ENCODE assay signal across 10 cellular contexts in genomic region chr10:30587522-30588031, GRCh38. TPM values are rescaled to one million over a fixed set of nuclear protein-coding genes. Genes with fewer than 3 reads are reported as not detected.
DNase-seq lines count a peak whose midpoint lies in the region; ATAC-seq lines count a peak whose summit lies in the region.
"Had no signal": no experiment of that assay in that cellular context is flagged by ENCODE, and none has a peak within 500 bp of the region (broad histone marks: within the 10 kb centered on the region; RNA-seq: fewer than 3 reads in every experiment).

No MANE protein-coding gene starts in this region.

- H3K9me3 Mint-ChIP-seq in naive thymus-derived CD4-positive, alpha-beta T cell, result no peaks in the 10 kb centered on the region
- H3K9me3 Mint-ChIP-seq in activated CD4-positive, alpha-beta T cell treated with anti-CD3 and anti-CD28 coated beads, Interleukin-2, amount 10 ng/mL, durations not matched to agents 24 days and 14 days, result no peaks in the 10 kb centered on the region

- no peak overlapping the region for H3K27ac Mint-ChIP-seq in T-helper 17 cell
- H3K27ac Mint-ChIP-seq in naive thymus-derived CD4-positive, alpha-beta T cell, result no peak overlapping the region
- no peak overlapping the region for H3K27ac Mint-ChIP-seq in activated CD4-positive, alpha-beta T cell treated with anti-CD3 and anti-CD28 coated beads, Interleukin-2, amount 10 ng/mL, durations not matched to agents 24 days and 14 days

- CTCF ChIA-PET in naive thymus-derived CD4-positive, alpha-beta T cell (lab: Charles Lee), result interaction anchor here (1.7 kb wide), 1 partner anchor 195 kb away, joined by 3 read pairs; no protein-coding TSS in a partner anchor

- H3K4me1 ChIP-seq in naive thymus-derived CD4-positive, alpha-beta T cell (ENCODE audit: control insufficient read depth in 2 of 2, insufficient read depth in 2 of 2, low read length in 2 of 2), result no peaks in the 10 kb centered on the region

- peak; percentile 64 for ATAC-seq in HG03060 (IDR thresholded peaks at IDR 0.05; ENCODE audit: low read depth, unreplicated experiment)
- ATAC-seq in T-helper 17 cell, result peak; percentile 60
- peak; percentile 79 for ATAC-seq in naive thymus-derived CD4-positive, alpha-beta T cell
- ATAC-seq: Panc1 had no signal

- intact Hi-C loops in naive thymus-derived CD4-positive, alpha-beta T cell (cut with micrococcal nuclease), result no loop called here
- intact Hi-C loops in activated CD4-positive, alpha-beta T cell treated with anti-CD3 and anti-CD28 coated beads, Interleukin-2, amount 10 ng/mL, durations not matched to agents 24 days and 14 days (cut with micrococcal nuclease), result no loop called here

- H3K27ac ChIP-seq in naive thymus-derived CD4-positive, alpha-beta T cell (ENCODE audit: low read depth, low read length), result no peak overlapping the region
- H3K27ac ChIP-seq: 22Rv1 had no signal

- H3K36me3 ChIP-seq in naive thymus-derived CD4-positive, alpha-beta T cell (ENCODE audit: control insufficient read depth in 2 of 3, insufficient read depth in 3 of 3, low read length in 3 of 3), result no peaks in the 10 kb centered on the region

- H3K4me3 Mint-ChIP-seq in T-helper 17 cell, result no peak overlapping the region
- H3K4me3 Mint-ChIP-seq in naive thymus-derived CD4-positive, alpha-beta T cell, result no peak overlapping the region
- H3K4me3 Mint-ChIP-seq in activated CD4-positive, alpha-beta T cell treated with anti-CD3 and anti-CD28 coated beads, Interleukin-2, amount 10 ng/mL, durations not matched to agents 24 days and 14 days, result no peak overlapping the region

- H3K27me3 Mint-ChIP-seq in T-helper 17 cell, result no peaks in the 10 kb centered on the region
- H3K27me3 Mint-ChIP-seq in naive thymus-derived CD4-positive, alpha-beta T cell, result peaks cover 0 to 19% (median 4%) of the 10 kb centered on the region in 5 donors
- peaks cover 16% of the 10 kb centered on the region for H3K27me3 Mint-ChIP-seq in activated CD4-positive, alpha-beta T cell treated with anti-CD3 and anti-CD28 coated beads, Interleukin-2, amount 10 ng/mL, durations not matched to agents 24 days and 14 days

- H3K9me3 ChIP-seq in T-helper 17 cell (ENCODE audit: control insufficient read depth, low read length, poor library complexity, severe bottlenecking), result no peaks in the 10 kb centered on the region
- no peaks in the 10 kb centered on the region for H3K9me3 ChIP-seq in naive thymus-derived CD4-positive, alpha-beta T cell (ENCODE audit: control insufficient read depth in 2 of 3, low read length in 3 of 3)

- POLR2A ChIA-PET in naive thymus-derived CD4-positive, alpha-beta T cell (lab: Charles Lee), result no interaction called here

- DNase-seq in DMS53 (lab: John Stamatoyannopoulos, UW) (peak; percentile 15), DMS53 treated with DMSO at 0.1 percent for 48 hours (lab: John Stamatoyannopoulos, UW; ENCODE audit: unreplicated experiment) (no peak), T-helper 17 cell (no peak), hepatic stellate cell (ENCODE audit: low spot score) (no peak), KG1 (lab: John Stamatoyannopoulos, UW) (no peak)
- no peak for DNase-seq in naive thymus-derived CD4-positive, alpha-beta T cell
- DNase-seq in activated CD4-positive, alpha-beta T cell treated with anti-CD3 and anti-CD28 coated beads, Interleukin-2, amount 10 ng/mL, durations not matched to agents 24 days and 14 days, result no peak

- H3K4me3 ChIP-seq in naive thymus-derived CD4-positive, alpha-beta T cell (ENCODE audit: low read length), result no peak overlapping the region

- no peaks in the 10 kb centered on the region for H3K36me3 Mint-ChIP-seq in T-helper 17 cell (ENCODE audit: low read depth)
- no peaks in the 10 kb centered on the region for H3K36me3 Mint-ChIP-seq in naive thymus-derived CD4-positive, alpha-beta T cell
- no peaks in the 10 kb centered on the region for H3K36me3 Mint-ChIP-seq in activated CD4-positive, alpha-beta T cell treated with anti-CD3 and anti-CD28 coated beads, Interleukin-2, amount 10 ng/mL, durations not matched to agents 24 days and 14 days (ENCODE audit: low read depth)

- no peaks in the 10 kb centered on the region for H3K27me3 ChIP-seq in naive thymus-derived CD4-positive, alpha-beta T cell (ENCODE audit: control insufficient read depth in 2 of 2, insufficient read depth in 2 of 2, low read length in 2 of 2)

- H3K4me1 Mint-ChIP-seq in T-helper 17 cell, result peaks cover 7% of the 10 kb centered on the region
- peaks cover 0 to 5% (median 4%) of the 10 kb centered on the region in 7 donors for H3K4me1 Mint-ChIP-seq in naive thymus-derived CD4-positive, alpha-beta T cell
- H3K4me1 Mint-ChIP-seq in activated CD4-positive, alpha-beta T cell treated with anti-CD3 and anti-CD28 coated beads, Interleukin-2, amount 10 ng/mL, durations not matched to agents 24 days and 14 days, result peaks cover 7% of the 10 kb centered on the region

RNA-seq across cellular contexts. Expression of gene LYZL2, which starts 42.0 kb away (rescaled TPM):
- not detected for total RNA-seq in T-helper 17 cell
- not detected for total RNA-seq in naive thymus-derived CD4-positive, alpha-beta T cell
- polyA plus RNA-seq in naive thymus-derived CD4-positive, alpha-beta T cell, result not detected
- total RNA-seq in activated CD4-positive, alpha-beta T cell treated with anti-CD3 and anti-CD28 coated beads, Interleukin-2, amount 10 ng/mL, durations not matched to agents 24 days and 14 days, result not detected in 2 replicates
